17 cellular contexts compared by ENCODE assay signal in genomic region chr1:1041092-1041503, GRCh38. TPM values are rescaled to one million over a fixed set of nuclear protein-coding genes. Genes with fewer than 3 reads are reported as not detected.
DNase-seq lines count a peak whose midpoint lies in the region; ATAC-seq and TF ChIP-seq lines count a peak whose summit lies in the region.
"Had no signal": no experiment of that assay in that cellular context is flagged by ENCODE, and none has a peak within 500 bp of the region (broad histone marks: within the 10 kb centered on the region; RNA-seq: fewer than 3 reads in every experiment).

No MANE protein-coding gene starts in this region.

- H3K27me3 Mint-ChIP-seq in MCF 10A (ENCODE audit: insufficient read depth, unreplicated experiment), result no peaks in the 10 kb centered on the region
- H3K27me3 Mint-ChIP-seq in effector memory CD8-positive, alpha-beta T cell, result peaks cover 9 to 38% of the 10 kb centered on the region in 2 donors

- intact Hi-C loops in MCF 10A (cut with micrococcal nuclease), result no loop called here
- intact Hi-C loops in breast epithelium (cut with DNase I; ENCODE audit: low total_unique reads), result no loop called here

- H3K4me3 ChIP-seq in breast epithelium, result peak overlapping the region in 1 of 3 donors; percentile 66
- H3K4me3 ChIP-seq in HUES6 (ENCODE audit: low read depth, low read length), result peak overlapping the region; percentile 56
- H3K4me3 ChIP-seq: body of pancreas had no signal

- H3K9ac ChIP-seq in HUES6 (ENCODE audit: low read length), result no peak overlapping the region

- H3K27ac ChIP-seq in breast epithelium (no peak overlapping the region), HUES6 (ENCODE audit: low read depth, low read length) (no peak overlapping the region)
- H3K27ac ChIP-seq: lower lobe of right lung, psoas muscle, WERI-Rb-1 had no signal

- H3K27me3 ChIP-seq in breast epithelium, result no peaks in the 10 kb centered on the region
- H3K27me3 ChIP-seq in HUES6 (ENCODE audit: control insufficient read depth, insufficient read depth, low read length), result peaks cover 43% of the 10 kb centered on the region
- H3K27me3 ChIP-seq: body of pancreas had no signal

- no peaks in the 10 kb centered on the region for H3K9me3 Mint-ChIP-seq in MCF 10A (ENCODE audit: unreplicated experiment)
- peaks cover 0 to 5% of the 10 kb centered on the region in 2 donors for H3K9me3 Mint-ChIP-seq in effector memory CD8-positive, alpha-beta T cell
- H3K9me3 Mint-ChIP-seq: activated naive CD4-positive, alpha-beta T cell treated with anti-CD3 and anti-CD28 coated beads, Interleukin-2, amount 10 ng/mL, durations not matched to agents 7 days and 5 days; natural killer cell had no signal

- no peak for TF ChIP-seq POLR2A in breast epithelium (IDR thresholded peaks at IDR 0.05)

- H3K36me3 ChIP-seq in breast epithelium, result no peaks in the 10 kb centered on the region
- H3K36me3 ChIP-seq in HUES6 (ENCODE audit: control insufficient read depth, insufficient read depth, low read length), result peaks cover 48% of the 10 kb centered on the region

- peak; percentile 8 for ATAC-seq in effector memory CD8-positive, alpha-beta T cell (replicated peaks)

- no peak for DNase-seq in MCF 10A (ENCODE audit: unreplicated experiment)
- no peak for DNase-seq in breast epithelium (ENCODE audit: low spot score in 2 of 2)
- DNase-seq in effector memory CD8-positive, alpha-beta T cell, result no peak
- DNase-seq in retina, result peak; percentile 52
- no peak for DNase-seq in Kasumi-1 (lab: John Stamatoyannopoulos, UW)
- no peak for DNase-seq in NCI-H1105 (lab: John Stamatoyannopoulos, UW)
- DNase-seq in HuH-7 (ENCODE audit: low spot score), result no peak
- DNase-seq: Calu3, NCI-H2029 treated with DMSO at 0.1 percent for 48 hours, WERI-Rb-1 had no signal

- no peak overlapping the region for H3K27ac Mint-ChIP-seq in MCF 10A (ENCODE audit: low read depth, unreplicated experiment)
- H3K27ac Mint-ChIP-seq in effector memory CD8-positive, alpha-beta T cell, result no peak overlapping the region
- H3K27ac Mint-ChIP-seq: activated naive CD4-positive, alpha-beta T cell treated with anti-CD3 and anti-CD28 coated beads, Interleukin-2, amount 10 ng/mL, durations not matched to agents 7 days and 5 days; natural killer cell had no signal

- TF ChIP-seq CTCF in MCF 10A (IDR thresholded peaks at IDR 0.05; ENCODE audit: unreplicated experiment), result no peak
- no peak for TF ChIP-seq CTCF in breast epithelium (IDR thresholded peaks at IDR 0.05)

- peaks cover 39% of the 10 kb centered on the region for H3K36me3 Mint-ChIP-seq in MCF 10A (ENCODE audit: insufficient read depth, unreplicated experiment)
- H3K36me3 Mint-ChIP-seq in effector memory CD8-positive, alpha-beta T cell (ENCODE audit: insufficient read depth), result peaks cover 11% of the 10 kb centered on the region
- H3K36me3 Mint-ChIP-seq: activated naive CD4-positive, alpha-beta T cell treated with anti-CD3 and anti-CD28 coated beads, Interleukin-2, amount 10 ng/mL, durations not matched to agents 7 days and 5 days; natural killer cell had no signal

- H3K4me1 ChIP-seq in breast epithelium (peaks cover 7 to 8% of the 10 kb centered on the region in 2 donors), HUES6 (ENCODE audit: control insufficient read depth, insufficient read depth, low read length) (peaks cover 17% of the 10 kb centered on the region)

- POLR2A ChIA-PET in MCF 10A (lab: Yijun Ruan, JAX), result interaction anchor here (1.5 kb wide), 1 partner anchor 28 kb away, joined by 4 read pairs; the partner anchor contains the start of gene ISG15

- TSS peak; percentile 21 for BruUV-seq in MCF 10A (replicated peaks; lab: Mats Ljungman, UMichigan)

- H3K9me3 ChIP-seq in breast epithelium (no peaks in the 10 kb centered on the region), HUES6 (ENCODE audit: control insufficient read depth, insufficient read depth, low read depth, low read length) (no peaks in the 10 kb centered on the region)
- H3K9me3 ChIP-seq: body of pancreas, lower lobe of right lung, psoas muscle had no signal

- H3K4me1 Mint-ChIP-seq in MCF 10A (ENCODE audit: insufficient read depth, unreplicated experiment), result peaks cover 4% of the 10 kb centered on the region
- H3K4me1 Mint-ChIP-seq in effector memory CD8-positive, alpha-beta T cell (ENCODE audit: low read depth in 2 of 2), result peaks cover 17 to 18% of the 10 kb centered on the region in 2 donors

- CTCF ChIA-PET in MCF 10A (lab: Yijun Ruan, JAX), result no interaction called here

- no peak overlapping the region for H3K4me3 Mint-ChIP-seq in MCF 10A (ENCODE audit: unreplicated experiment)
- H3K4me3 Mint-ChIP-seq in effector memory CD8-positive, alpha-beta T cell, result no peak overlapping the region

RNA-seq across cellular contexts. Expression of gene AGRN, which starts 21.2 kb away (rescaled TPM):
- total RNA-seq in MCF 10A (2022) (286 and 303 TPM in 2 replicates), breast epithelium (10 to 100 TPM in 2 of 3 donors, 1 to 10 TPM in 1; 9.1 to 37.0 (median 30.5) TPM)

RNA-seq across cellular contexts. Expression of gene ISG15, which starts 27.8 kb away (rescaled TPM):
- total RNA-seq in MCF 10A (2022), result 7.4 and 8.8 TPM in 2 replicates
- total RNA-seq in breast epithelium, result 10 to 100 TPM; 15.5 to 31.5 (median 18.0) TPM

RNA-seq across cellular contexts. Expression of gene RNF223, which starts 33.0 kb away (rescaled TPM):
- 0.30 and 0.37 TPM in 2 replicates for total RNA-seq in MCF 10A (2022)
- 1 to 10 TPM in 1 of 3 donors, under 1 TPM in 1, not detected in 1; 0.33 to 2.8 TPM for total RNA-seq in breast epithelium
- total RNA-seq: dermis blood vessel endothelial cell, natural killer cell, psoas muscle had no signal

RNA-seq across cellular contexts. Expression of gene HES4, which starts 41.2 kb away (rescaled TPM):
- total RNA-seq in MCF 10A (2022) (42.1 and 42.6 TPM in 2 replicates), breast epithelium (10 to 100 TPM in 2 of 3 donors, 1 to 10 TPM in 1; 8.3 to 36.4 (median 34.2) TPM)

RNA-seq across cellular contexts. Expression of gene PERM1, which starts 59.2 kb away (rescaled TPM):
- total RNA-seq in MCF 10A (2022) (not detected in 2 replicates), breast epithelium (1 to 10 TPM in 1 of 3 donors, under 1 TPM in 1, not detected in 1; 0.33 to 1.9 TPM)
- total RNA-seq: body of pancreas, Calu3, dermis blood vessel endothelial cell, lower lobe of right lung, natural killer cell had no signal
